In the genomic region with DNA sequence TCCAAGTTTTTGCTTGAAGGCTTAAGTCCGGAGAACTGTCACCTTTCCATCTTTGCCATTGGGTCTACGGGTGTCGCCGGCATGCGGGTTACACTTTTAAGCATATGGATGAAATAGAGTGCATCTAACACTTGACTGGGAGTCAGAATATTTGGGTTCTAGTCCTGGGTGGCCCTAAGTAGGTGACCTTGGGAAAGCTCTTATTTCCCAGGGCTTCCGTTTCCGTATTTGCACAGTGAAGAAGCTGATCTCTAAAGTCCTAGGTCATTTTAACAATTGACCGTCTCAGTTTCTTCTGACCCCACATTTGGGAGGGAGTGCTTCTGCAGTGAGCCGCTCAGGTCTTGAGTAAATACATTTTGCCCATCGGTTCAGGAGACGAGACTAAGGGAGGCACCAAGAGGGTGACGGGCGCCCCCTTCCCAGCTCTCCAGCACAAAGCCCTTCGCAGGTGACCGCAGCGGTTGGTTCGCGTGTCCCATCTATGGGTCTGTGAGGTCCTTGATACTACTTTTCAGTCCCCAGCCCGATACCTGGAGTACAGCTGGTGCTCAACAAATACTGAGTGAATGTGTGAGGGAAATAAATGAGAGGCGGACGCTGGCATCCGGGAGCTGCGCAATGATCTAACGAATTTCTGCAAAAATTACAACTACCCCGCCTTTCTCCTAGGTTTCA, we compare ENCODE assay signal across 8 cellular contexts. TPM values are rescaled to one million over a fixed set of nuclear protein-coding genes. Genes with fewer than 3 reads are reported as not detected.
DNase-seq lines count a peak whose midpoint lies in the region; ATAC-seq and TF ChIP-seq lines count a peak whose summit lies in the region.

No MANE protein-coding gene starts in this region.

- peak; percentile 42; the same call in 1 of the 2 replicates for TF ChIP-seq CTCF in C4-2B (conservative IDR thresholded peaks at IDR 0.05)
- peak; percentile 61 for TF ChIP-seq CTCF in PC-3 (conservative IDR thresholded peaks at IDR 0.05; ENCODE audit: low read depth, low read length)
- TF ChIP-seq CTCF in glutamatergic neuron (IDR thresholded peaks at IDR 0.05; ENCODE audit: partially characterized antibody, unreplicated experiment), result no peak
- TF ChIP-seq CTCF in osteocyte (IDR thresholded peaks at IDR 0.05), result peak; percentile 36
- no peak for TF ChIP-seq CTCF in uterus (IDR thresholded peaks at IDR 0.05)

- no peak for TF ChIP-seq POLR2A in uterus (IDR thresholded peaks at IDR 0.05)

- peak; percentile 27 for ATAC-seq in GM19035 (IDR thresholded peaks at IDR 0.05; ENCODE audit: unreplicated experiment)
- ATAC-seq in HG03432 (IDR thresholded peaks at IDR 0.05; ENCODE audit: unreplicated experiment), result peak; percentile 41
- peak; percentile 29 for ATAC-seq in PC-3

- H3K36me3 Mint-ChIP-seq in activated naive CD4-positive, alpha-beta T cell treated with anti-CD3 and anti-CD28 coated beads, Interleukin-2, amount 10 ng/mL, durations not matched to agents 7 days and 5 days, result peaks cover 2% of the 10 kb centered on the region
- H3K36me3 Mint-ChIP-seq in glutamatergic neuron (ENCODE audit: unreplicated experiment), result peaks cover 5% of the 10 kb centered on the region
- no peaks in the 10 kb centered on the region for H3K36me3 Mint-ChIP-seq in osteocyte (ENCODE audit: unreplicated experiment)

- intact Hi-C loops in PC-3 (cut with micrococcal nuclease), result loop anchor here (5.0 kb wide), 1 partner anchor 351 kb away; the partner anchor contains the start of gene TCP11
- intact Hi-C loops in uterus (cut with DNase I; ENCODE audit: low total_unique reads), result no loop called here

- H3K9me2 ChIP-seq in PC-3 (replicated peaks; ENCODE audit: low read length), result no peaks in the 10 kb centered on the region

- peak overlapping the region; percentile 92 for H3K4me2 ChIP-seq in PC-3 (ENCODE audit: low read length)

- BruUV-seq in PC-3 (replicated peaks; lab: Mats Ljungman, UMichigan), result TSS peak; percentile 89

- H3K4me1 ChIP-seq in PC-3 (ENCODE audit: insufficient read depth, low read length), result peaks cover 22% of the 10 kb centered on the region
- H3K4me1 ChIP-seq in uterus, result no peaks in the 10 kb centered on the region

- peaks cover 24% of the 10 kb centered on the region for H3K4me1 Mint-ChIP-seq in activated naive CD4-positive, alpha-beta T cell treated with anti-CD3 and anti-CD28 coated beads, Interleukin-2, amount 10 ng/mL, durations not matched to agents 7 days and 5 days
- H3K4me1 Mint-ChIP-seq in glutamatergic neuron (ENCODE audit: low read depth, unreplicated experiment), result peaks cover 8% of the 10 kb centered on the region
- peaks cover 28% of the 10 kb centered on the region for H3K4me1 Mint-ChIP-seq in osteocyte (ENCODE audit: unreplicated experiment)

- peak overlapping the region; percentile 93 for H3K4me3 Mint-ChIP-seq in activated naive CD4-positive, alpha-beta T cell treated with anti-CD3 and anti-CD28 coated beads, Interleukin-2, amount 10 ng/mL, durations not matched to agents 7 days and 5 days
- H3K4me3 Mint-ChIP-seq in glutamatergic neuron (ENCODE audit: unreplicated experiment), result peak overlapping the region; percentile 97
- peak overlapping the region; percentile 92 for H3K4me3 Mint-ChIP-seq in osteocyte (ENCODE audit: unreplicated experiment)

- H3K4me3 ChIP-seq in PC-3 (ENCODE audit: low read length) (peak overlapping the region; percentile 86), uterus (peak overlapping the region; percentile 72)

- H3K36me3 ChIP-seq in PC-3 (ENCODE audit: low read depth, low read length) (no peaks in the 10 kb centered on the region), uterus (no peaks in the 10 kb centered on the region)

- DNase-seq in PC-3 (peak; percentile 41), glutamatergic neuron (peak; percentile 60), osteocyte (ENCODE audit: extremely low spot score, unreplicated experiment) (no peak), uterus (peak; percentile 30 to 31)
- DNase-seq in activated naive CD4-positive, alpha-beta T cell treated with anti-CD3 and anti-CD28 coated beads, Interleukin-2, amount 10 ng/mL, durations not matched to agents 7 days and 5 days, result no peak

- H3K27me3 ChIP-seq in PC-3 (ENCODE audit: low read length) (no peaks in the 10 kb centered on the region), uterus (no peaks in the 10 kb centered on the region)

- no peaks in the 10 kb centered on the region for H3F3A ChIP-seq in PC-3 (ENCODE audit: low read length, unreplicated experiment)

- no peaks in the 10 kb centered on the region for H4K20me1 ChIP-seq in PC-3 (ENCODE audit: low read length)

- peak overlapping the region; percentile 95 for H3K27ac Mint-ChIP-seq in activated naive CD4-positive, alpha-beta T cell treated with anti-CD3 and anti-CD28 coated beads, Interleukin-2, amount 10 ng/mL, durations not matched to agents 7 days and 5 days
- H3K27ac Mint-ChIP-seq in glutamatergic neuron (ENCODE audit: unreplicated experiment) (peak overlapping the region; percentile 98), osteocyte (ENCODE audit: unreplicated experiment) (peak overlapping the region; percentile 92)

- peaks cover 42% of the 10 kb centered on the region for H3K79me2 ChIP-seq in PC-3 (ENCODE audit: low read length)

- no peaks in the 10 kb centered on the region for H3K9me3 ChIP-seq in PC-3 (ENCODE audit: low read length)
- H3K9me3 ChIP-seq in uterus, result no peaks in the 10 kb centered on the region

- H2AFZ ChIP-seq in PC-3 (ENCODE audit: low read length), result peak overlapping the region; percentile 95

- H3K27ac ChIP-seq in C4-2B, result peak overlapping the region; percentile 92
- no peak overlapping the region for H3K27ac ChIP-seq in PC-3 (ENCODE audit: low read length)
- H3K27ac ChIP-seq in uterus, result peak overlapping the region; percentile 83 to 91

- POLR2A ChIA-PET in PC-3 (lab: Charles Lee; ENCODE audit: unreplicated experiment), result interaction anchor here (0.5 kb wide), 1 partner anchor 180 kb away, joined by 3 read pairs; no protein-coding TSS in a partner anchor

- H3K27me3 Mint-ChIP-seq in activated naive CD4-positive, alpha-beta T cell treated with anti-CD3 and anti-CD28 coated beads, Interleukin-2, amount 10 ng/mL, durations not matched to agents 7 days and 5 days, result peaks cover 6% of the 10 kb centered on the region
- H3K27me3 Mint-ChIP-seq in glutamatergic neuron (ENCODE audit: unreplicated experiment) (peaks cover 11% of the 10 kb centered on the region), osteocyte (ENCODE audit: unreplicated experiment) (no peaks in the 10 kb centered on the region)

- no peaks in the 10 kb centered on the region for H3K9me3 Mint-ChIP-seq in activated naive CD4-positive, alpha-beta T cell treated with anti-CD3 and anti-CD28 coated beads, Interleukin-2, amount 10 ng/mL, durations not matched to agents 7 days and 5 days
- H3K9me3 Mint-ChIP-seq in glutamatergic neuron (ENCODE audit: unreplicated experiment) (peaks cover 4% of the 10 kb centered on the region), osteocyte (ENCODE audit: unreplicated experiment) (no peaks in the 10 kb centered on the region)

- CTCF ChIA-PET in PC-3 (lab: Charles Lee), result interaction anchor here (0.8 kb wide), 1 partner anchor 97 kb away, joined by 4 read pairs; the partner anchor contains the start of gene TAF11
- CTCF ChIA-PET in activated naive CD4-positive, alpha-beta T cell treated with anti-CD3 and anti-CD28 coated beads, Interleukin-2, amount 10 ng/mL, durations not matched to agents 7 days and 5 days (lab: Charles Lee), result interaction anchor here (0.8 to 1.5 kb wide), 5 partner anchors 9 to 450 kb away, joined by 3 to 5 read pairs (median 3); no protein-coding TSS in a partner anchor

- H3K9ac ChIP-seq in PC-3 (ENCODE audit: low read length), result peak overlapping the region; percentile 84

RNA-seq across cellular contexts. Expression of gene BLTP3A, which starts 0.6 kb away (rescaled TPM):
- total RNA-seq in PC-3 (2014; rRNA removed) (10.6 and 11.1 TPM in 2 replicates), glutamatergic neuron (ENCODE audit: unreplicated experiment) (27.8 TPM), osteocyte (18.4 and 20.0 TPM in 2 replicates), uterus (10 to 100 TPM in 1 of 4 donors, 1 to 10 TPM in 3; 2.1 to 16.2 (median 6.6) TPM)

RNA-seq across cellular contexts. Expression of gene SNRPC, which starts 34.0 kb away (rescaled TPM):
- total RNA-seq in PC-3 (2014; rRNA removed) (271 and 306 TPM in 2 replicates), glutamatergic neuron (ENCODE audit: unreplicated experiment) (95.9 TPM), osteocyte (85.2 and 88.6 TPM in 2 replicates), uterus (10 to 100 TPM; 26.0 to 95.3 (median 55.6) TPM)

Comparison
In these comparisons a context has a peak if more than half of its experiments do, and no peak if none do; other contexts are left out.
1. CTCF ChIP-seq: peak in C4-2B (single experiment), PC-3 (single experiment) and osteocyte (single experiment); none in glutamatergic neuron (single experiment) and uterus (0 of 4).
2. DNase-seq: peak in PC-3 (single experiment), glutamatergic neuron (single experiment) and uterus (2 of 2); none in activated naive CD4-positive, alpha-beta T cell treated with anti-CD3 and anti-CD28 coated beads, Interleukin-2, amount 10 ng/mL, durations not matched to agents 7 days and 5 days (single experiment) and osteocyte (single experiment).
3. Peak in every context shown above with its lines, with median percentiles within 50 percentile points of each other: ATAC-seq, H3K27ac Mint-ChIP-seq and H3K4me3 Mint-ChIP-seq.